ENCODE assay signal across 28 cellular contexts in genomic region chr10:124171561-124171960, GRCh38.
"Had no signal": no experiment of that assay in that cellular context is flagged by ENCODE, and none has a peak within 500 bp of the region (broad histone marks: within the 10 kb centered on the region; RNA-seq: fewer than 3 reads in every experiment).

No MANE protein-coding gene starts in this region.

- H3K36me3 ChIP-seq: adrenal gland, breast epithelium, SJCRH30 had no signal

- H3K36me3 Mint-ChIP-seq: activated naive CD4-positive, alpha-beta T cell treated with anti-CD3 and anti-CD28 coated beads, Interleukin-2, amount 50 U/mL, for 72 hours had no signal

- H3K27me3 Mint-ChIP-seq: activated CD8-positive, alpha-beta T cell treated with anti-CD3 and anti-CD28 coated beads for 36 hours had no signal

- H3K4me1 ChIP-seq: adrenal gland, body of pancreas, breast epithelium, SJCRH30 had no signal

- H3K27ac ChIP-seq: adrenal gland, body of pancreas, breast epithelium, SJCRH30, SK-N-MC had no signal

- H3K27ac Mint-ChIP-seq: activated CD4-positive, alpha-beta T cell treated with anti-CD3 and anti-CD28 coated beads, Interleukin-2, amount 10 ng/mL, durations not matched to agents 24 days and 14 days; activated CD8-positive, alpha-beta T cell treated with anti-CD3 and anti-CD28 coated beads for 36 hours; activated naive CD4-positive, alpha-beta T cell treated with anti-CD3 and anti-CD28 coated beads for 36 hours; activated naive CD4-positive, alpha-beta T cell treated with anti-CD3 and anti-CD28 coated beads, Interleukin-2, amount 50 U/mL, for 72 hours; activated T-helper 1 cell treated with anti-CD3 and anti-CD28 coated beads, Interleukin-12 subunit alpha, Interleukin-12 subunit beta, Interleukin-2, Interleukin-4 antibody, amounts not matched to agents 30 ng/mL and 10 ng/mL and 1 ng/mL, durations not matched to agents 14 hours and 24 hours and 36 hours; T-helper 2 cell treated with Interferon-gamma antibody and Interleukin-4, amounts not matched to agents 5 μg/mL and 100 μg/mL, for 36 hours had no signal

- H3K9me3 Mint-ChIP-seq: activated CD4-positive, alpha-beta T cell treated with anti-CD3 and anti-CD28 coated beads, Interleukin-2, amount 10 ng/mL, durations not matched to agents 24 days and 14 days; activated CD8-positive, alpha-beta T cell treated with anti-CD3 and anti-CD28 coated beads for 36 hours; activated naive CD4-positive, alpha-beta T cell treated with anti-CD3 and anti-CD28 coated beads for 36 hours; activated T-cell treated with anti-CD3 and anti-CD28 coated beads, Interleukin-2, amount 50 U/mL, for 4 hours; activated T-helper 1 cell treated with anti-CD3 and anti-CD28 coated beads, Interleukin-12 subunit alpha, Interleukin-12 subunit beta, Interleukin-2, Interleukin-4 antibody, amounts not matched to agents 30 ng/mL and 10 ng/mL and 1 ng/mL, durations not matched to agents 14 hours and 24 hours and 36 hours; T-helper 2 cell treated with Interferon-gamma antibody and Interleukin-4, amounts not matched to agents 5 μg/mL and 100 μg/mL, for 36 hours had no signal

- FAIRE-seq: astrocyte, K562, TTC549 had no signal

- H3K9me3 ChIP-seq: adrenal gland, body of pancreas, breast epithelium, SJCRH30 had no signal

- H3K4me3 ChIP-seq: adrenal gland, body of pancreas, breast epithelium, K562, SJCRH30, SK-N-MC had no signal

- DNase-seq: activated CD4-positive, alpha-beta T cell treated with anti-CD3 and anti-CD28 coated beads, Interleukin-2, amount 10 ng/mL, durations not matched to agents 24 days and 14 days; activated CD4-positive, alpha-beta T cell treated with anti-CD3 and anti-CD28 coated beads, Interleukin-2, amount 50 U/mL, for 4 hours; activated CD8-positive, alpha-beta T cell treated with anti-CD3 and anti-CD28 coated beads for 36 hours; activated gamma-delta T cell treated with Interleukin-2 at 50 U/mL for 16 hours; activated naive CD4-positive, alpha-beta T cell treated with anti-CD3 and anti-CD28 coated beads for 36 hours; activated T-cell treated with anti-CD3 and anti-CD28 coated beads for 4 hours; activated T-cell treated with anti-CD3 and anti-CD28 coated beads, Interleukin-2, amount 50 U/mL, for 4 hours; body of pancreas; central memory CD4-positive, alpha-beta T cell; NCI-H1092 treated with DMSO at 0.1 percent for 48 hours; NCI-H146; NCI-H187; NCI-H2029 treated with DMSO at 0.1 percent for 48 hours; NCI-H2107; NCI-H510A; NCI-H748 treated with DMSO at 0.1 percent for 48 hours; NK-92 treated with Interleukin-12 subunit alpha and Interleukin-12 subunit beta, amount 100 ng/mL, for 24 hours; SHP77 had no signal

- H3K27me3 ChIP-seq: adrenal gland, body of pancreas, breast epithelium, SJCRH30 had no signal

- H3K4me3 Mint-ChIP-seq: activated CD4-positive, alpha-beta T cell treated with anti-CD3 and anti-CD28 coated beads, Interleukin-2, amount 10 ng/mL, durations not matched to agents 24 days and 14 days; activated CD8-positive, alpha-beta T cell treated with anti-CD3 and anti-CD28 coated beads for 36 hours; activated naive CD4-positive, alpha-beta T cell treated with anti-CD3 and anti-CD28 coated beads for 36 hours; activated T-cell treated with anti-CD3 and anti-CD28 coated beads, Interleukin-2, amount 50 U/mL, for 4 hours; activated T-helper 1 cell treated with anti-CD3 and anti-CD28 coated beads, Interleukin-12 subunit alpha, Interleukin-12 subunit beta, Interleukin-2, Interleukin-4 antibody, amounts not matched to agents 30 ng/mL and 10 ng/mL and 1 ng/mL, durations not matched to agents 14 hours and 24 hours and 36 hours; T-helper 2 cell treated with Interferon-gamma antibody and Interleukin-4, amounts not matched to agents 5 μg/mL and 100 μg/mL, for 36 hours had no signal
